17 cellular contexts compared by ENCODE assay signal in the genomic region with DNA sequence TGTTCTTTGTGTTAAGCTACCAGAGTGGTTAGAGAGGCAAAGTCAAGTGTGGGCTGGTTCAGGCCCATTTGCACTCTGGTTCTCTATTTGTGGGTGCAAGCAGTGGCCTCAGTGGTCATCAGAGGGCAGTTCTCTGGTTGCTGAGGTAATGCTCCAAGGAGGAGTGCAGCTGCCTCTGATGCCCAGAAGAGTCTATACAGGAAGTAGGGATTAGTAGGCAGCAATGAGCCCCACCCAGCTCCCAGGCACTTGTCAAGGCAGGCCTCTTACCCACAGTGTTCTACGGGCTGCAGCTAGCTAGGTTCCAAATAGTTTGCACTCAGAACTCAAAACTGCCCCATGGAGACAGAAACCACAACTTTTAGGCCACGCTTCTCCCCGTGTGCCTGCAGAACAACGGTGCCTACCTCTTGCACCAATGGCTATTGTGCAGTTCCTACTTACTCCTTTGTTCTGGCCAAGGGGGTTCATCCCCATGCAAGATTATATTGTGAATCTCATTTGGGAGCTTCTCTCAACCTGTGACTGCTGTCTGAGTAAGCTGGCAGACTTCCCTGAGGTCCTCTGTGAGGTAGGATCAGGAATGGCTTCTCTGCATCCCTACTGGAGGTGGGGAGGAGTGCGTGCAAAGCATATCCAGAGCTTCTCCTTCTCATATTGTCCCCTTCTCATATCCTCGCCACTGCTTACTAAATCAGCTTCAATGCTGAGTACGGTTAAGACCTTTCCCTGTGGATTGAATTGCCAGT.
DNase-seq lines count a peak whose midpoint lies in the region; ATAC-seq, FAIRE-seq and TF ChIP-seq lines count a peak whose summit lies in the region.
"Had no signal": no experiment of that assay in that cellular context is flagged by ENCODE, and none has a peak within 500 bp of the region (broad histone marks: within the 10 kb centered on the region; RNA-seq: fewer than 3 reads in every experiment).

No MANE protein-coding gene starts in this region.

- no peaks in the 10 kb centered on the region for H3F3A ChIP-seq in MM.1S (ENCODE audit: insufficient read depth, low read length)

- H3K9me3 Mint-ChIP-seq in CD4-positive, alpha-beta memory T cell, result peaks cover 2 to 20% (median 11%) of the 10 kb centered on the region in 8 donors

- no peaks in the 10 kb centered on the region for H3K27me3 Mint-ChIP-seq in CD4-positive, alpha-beta memory T cell
- H3K27me3 Mint-ChIP-seq: CD8-positive, alpha-beta memory T cell had no signal

- CTCF ChIA-PET in CD4-positive, alpha-beta memory T cell (lab: Charles Lee; ENCODE audit: partially characterized antibody), result no interaction called here

- no peak overlapping the region for H3K27ac Mint-ChIP-seq in CD4-positive, alpha-beta memory T cell
- H3K27ac Mint-ChIP-seq: CD8-positive, alpha-beta memory T cell had no signal

- intact Hi-C loops in CD4-positive, alpha-beta memory T cell (cut with micrococcal nuclease), result no loop called here

- H3K79me2 ChIP-seq in MM.1S (ENCODE audit: low read length), result no peaks in the 10 kb centered on the region

- H3K4me3 Mint-ChIP-seq in CD4-positive, alpha-beta memory T cell, result no peak overlapping the region
- H3K4me3 Mint-ChIP-seq: CD8-positive, alpha-beta memory T cell had no signal

- H3K27ac ChIP-seq in MM.1S (ENCODE audit: low read length), result no peak overlapping the region
- H3K27ac ChIP-seq in CD4-positive, alpha-beta memory T cell (ENCODE audit: low read depth, low read length), result no peak overlapping the region

- no peak overlapping the region for H3K4me2 ChIP-seq in MM.1S (ENCODE audit: low read depth, low read length)

- no peaks in the 10 kb centered on the region for H3K9me3 ChIP-seq in MM.1S (replicated peaks; ENCODE audit: insufficient read depth, low read length)
- no peaks in the 10 kb centered on the region for H3K9me3 ChIP-seq in CD4-positive, alpha-beta memory T cell (ENCODE audit: control insufficient read depth in 1 of 2, low read length in 2 of 2)

- no peak for FAIRE-seq in bronchial epithelial cell (lab: Jason Lieb, UNC)
- FAIRE-seq: GM18507 had no signal

- no peak overlapping the region for H3K4me3 ChIP-seq in bronchial epithelial cell (ENCODE audit: low read depth, low read length)
- H3K4me3 ChIP-seq in MM.1S (ENCODE audit: low read length), result no peak overlapping the region
- H3K4me3 ChIP-seq in CD4-positive, alpha-beta memory T cell (ENCODE audit: low read length in 2 of 2), result no peak overlapping the region

- H3K4me1 ChIP-seq in MM.1S (ENCODE audit: low read length), result no peaks in the 10 kb centered on the region
- no peaks in the 10 kb centered on the region for H3K4me1 ChIP-seq in CD4-positive, alpha-beta memory T cell (ENCODE audit: insufficient read depth, low read length)

- H3K9me2 ChIP-seq in MM.1S (replicated peaks; ENCODE audit: insufficient read depth, low read length), result no peaks in the 10 kb centered on the region

- no peaks in the 10 kb centered on the region for H3K4me1 Mint-ChIP-seq in CD4-positive, alpha-beta memory T cell
- H3K4me1 Mint-ChIP-seq: CD8-positive, alpha-beta memory T cell had no signal

- H3K9ac ChIP-seq in MM.1S (ENCODE audit: low read length), result no peak overlapping the region

- TF ChIP-seq CTCF in bronchial epithelial cell (IDR thresholded peaks at IDR 0.05; ENCODE audit: insufficient read depth, low read length, severe bottlenecking) (no peak), MM.1S (IDR thresholded peaks at IDR 0.05; ENCODE audit: low read length) (no peak)

- DNase-seq in ELR (ENCODE audit: low read depth) (peak; percentile 62), NCI-H69 (lab: John Stamatoyannopoulos, UW) (peak; percentile 2), bronchial epithelial cell (ENCODE audit: low read depth) (peak; percentile 85), myocyte (ENCODE audit: low read depth) (peak; percentile 82), MM.1S (no peak), superior temporal gyrus (ENCODE audit: extremely low spot score) (no peak)
- DNase-seq in CD4-positive, alpha-beta memory T cell, result no peak
- DNase-seq: ACHN; CD8-positive, alpha-beta memory T cell; KG1; NCI-H1436; NCI-H2081; NCI-H510A treated with DMSO at 0.1 percent for 48 hours; RPMI8226; T-helper 1 cell had no signal

- no peak for ATAC-seq in HG02970 (IDR thresholded peaks at IDR 0.05; ENCODE audit: low FRiP score, unreplicated experiment)

- no peaks in the 10 kb centered on the region for H4K20me1 ChIP-seq in MM.1S (ENCODE audit: insufficient read depth, low read length)

- no peaks in the 10 kb centered on the region for H3K36me3 Mint-ChIP-seq in CD4-positive, alpha-beta memory T cell
- H3K36me3 Mint-ChIP-seq: CD8-positive, alpha-beta memory T cell had no signal

- H2AFZ ChIP-seq in MM.1S (ENCODE audit: low read length), result no peak overlapping the region

- POLR2A ChIA-PET in CD4-positive, alpha-beta memory T cell (lab: Charles Lee; ENCODE audit: partially characterized antibody), result no interaction called here

- no peaks in the 10 kb centered on the region for H3K27me3 ChIP-seq in bronchial epithelial cell (ENCODE audit: control insufficient read depth, insufficient read depth, low read length)
- H3K27me3 ChIP-seq in MM.1S (replicated peaks; ENCODE audit: insufficient read depth, low read length), result no peaks in the 10 kb centered on the region
- H3K27me3 ChIP-seq in CD4-positive, alpha-beta memory T cell (ENCODE audit: insufficient read depth, low read length), result no peaks in the 10 kb centered on the region

- H3K36me3 ChIP-seq in bronchial epithelial cell (ENCODE audit: control insufficient read depth, insufficient read depth, low read length), result no peaks in the 10 kb centered on the region
- no peaks in the 10 kb centered on the region for H3K36me3 ChIP-seq in MM.1S (replicated peaks; ENCODE audit: insufficient read depth, low read length)
- H3K36me3 ChIP-seq in CD4-positive, alpha-beta memory T cell (ENCODE audit: insufficient read depth, low read length), result no peaks in the 10 kb centered on the region

Comparison
In these comparisons a context has a peak if more than half of its experiments do, and no peak if none do; other contexts are left out.
1. DNase-seq: peak in ELR (single experiment), NCI-H69 (single experiment), bronchial epithelial cell (single experiment) and myocyte (single experiment); none in MM.1S (single experiment), superior temporal gyrus (single experiment) and CD4-positive, alpha-beta memory T cell (0 of 5).